Comparison of ENCODE assay signal across 24 cellular contexts in genomic region chr10:116385311-116385710, GRCh38. TPM values are rescaled to one million over a fixed set of nuclear protein-coding genes. Genes with fewer than 3 reads are reported as not detected.
"Had no signal": no experiment of that assay in that cellular context is flagged by ENCODE, and none has a peak within 500 bp of the region (broad histone marks: within the 10 kb centered on the region; RNA-seq: fewer than 3 reads in every experiment).

No MANE protein-coding gene starts in this region.

- H3K4me3 ChIP-seq: cardiac muscle cell, esophagus squamous epithelium, tibial artery had no signal

- H3K27me3 ChIP-seq: cardiac muscle cell, esophagus squamous epithelium, tibial artery had no signal

- H3K36me3 ChIP-seq: cardiac muscle cell, esophagus squamous epithelium, tibial artery had no signal

- DNase-seq: activated B cell treated with CpG ODN at 0.5 μM for 24 hours; activated CD4-positive, alpha-beta T cell treated with anti-CD3 and anti-CD28 coated beads, Interleukin-2, amount 10 ng/mL, durations not matched to agents 24 days and 14 days; activated CD8-positive, alpha-beta T cell treated with anti-CD3 and anti-CD28 coated beads for 36 hours; activated naive CD4-positive, alpha-beta T cell treated with Interleukin-2 at 50 U/mL for 16 hours; activated naive CD8-positive, alpha-beta T cell treated with anti-CD3 and anti-CD28 coated beads, Interleukin-2, amount 10 ng/mL, durations not matched to agents 7 days and 5 days; activated T-cell treated with anti-CD3 and anti-CD28 coated beads, Interleukin-2, amount 50 U/mL, for 1 hour; amygdala; effector CD8-positive, alpha-beta T cell; esophagus squamous epithelium; islet precursor cell; stimulated activated CD4-positive, alpha-beta T cell treated with anti-CD3 and anti-CD28 coated beads, Interleukin-12 subunit alpha, Interleukin-12 subunit beta, amount 100 ng/mL, for 4 hours; stimulated activated CD4-positive, alpha-beta T cell treated with anti-CD3 and anti-CD28 coated beads, Interleukin-1b, Interleukin-23, amount 100 ng/mL, for 48 hours; stimulated activated CD8-positive, alpha-beta memory T cell treated with anti-CD3 and anti-CD28 coated beads, Interleukin-4, amount 100 ng/mL, for 48 hours; stimulated activated naive CD4-positive, alpha-beta T cell; substantia nigra; tibial artery had no signal

- FAIRE-seq: endothelial cell of umbilical vein, urothelium cell line had no signal

- H3K4me1 ChIP-seq: esophagus squamous epithelium, tibial artery had no signal

- ATAC-seq: activated CD8-positive, alpha-beta T cell treated with anti-CD3 and anti-CD28 coated beads for 36 hours; activated T-helper 17 cell treated with anti-CD3 and anti-CD28 coated beads, Interleukin-2, amount 50 U/mL, for 72 hours; left lobe of liver had no signal

- H3K27ac ChIP-seq: cardiac muscle cell, esophagus squamous epithelium, tibial artery had no signal

- H3K9me3 ChIP-seq: esophagus squamous epithelium, tibial artery had no signal

RNA-seq across cellular contexts. Expression of gene PNLIPRP3, which starts 42.3 kb away (rescaled TPM):
- total RNA-seq: activated B cell treated with CpG ODN at 0.5 μM for 24 hours; activated CD4-positive, alpha-beta T cell treated with anti-CD3 and anti-CD28 coated beads, Interleukin-2, amount 10 ng/mL, durations not matched to agents 24 days and 14 days; activated CD8-positive, alpha-beta T cell treated with anti-CD3 and anti-CD28 coated beads for 36 hours; activated naive CD8-positive, alpha-beta T cell treated with anti-CD3 and anti-CD28 coated beads, Interleukin-2, amount 10 ng/mL, durations not matched to agents 7 days and 5 days; activated T-helper 17 cell treated with anti-CD3 and anti-CD28 coated beads, Interleukin-2, amount 50 U/mL, for 72 hours; cardiac muscle cell; chondrocyte; endothelial cell of umbilical vein; left lobe of liver; lung microvascular endothelial cell; renal cortical epithelial cell had no signal
- polyA plus RNA-seq: cardiac muscle cell, endothelial cell of umbilical vein had no signal
